In the genomic region with DNA sequence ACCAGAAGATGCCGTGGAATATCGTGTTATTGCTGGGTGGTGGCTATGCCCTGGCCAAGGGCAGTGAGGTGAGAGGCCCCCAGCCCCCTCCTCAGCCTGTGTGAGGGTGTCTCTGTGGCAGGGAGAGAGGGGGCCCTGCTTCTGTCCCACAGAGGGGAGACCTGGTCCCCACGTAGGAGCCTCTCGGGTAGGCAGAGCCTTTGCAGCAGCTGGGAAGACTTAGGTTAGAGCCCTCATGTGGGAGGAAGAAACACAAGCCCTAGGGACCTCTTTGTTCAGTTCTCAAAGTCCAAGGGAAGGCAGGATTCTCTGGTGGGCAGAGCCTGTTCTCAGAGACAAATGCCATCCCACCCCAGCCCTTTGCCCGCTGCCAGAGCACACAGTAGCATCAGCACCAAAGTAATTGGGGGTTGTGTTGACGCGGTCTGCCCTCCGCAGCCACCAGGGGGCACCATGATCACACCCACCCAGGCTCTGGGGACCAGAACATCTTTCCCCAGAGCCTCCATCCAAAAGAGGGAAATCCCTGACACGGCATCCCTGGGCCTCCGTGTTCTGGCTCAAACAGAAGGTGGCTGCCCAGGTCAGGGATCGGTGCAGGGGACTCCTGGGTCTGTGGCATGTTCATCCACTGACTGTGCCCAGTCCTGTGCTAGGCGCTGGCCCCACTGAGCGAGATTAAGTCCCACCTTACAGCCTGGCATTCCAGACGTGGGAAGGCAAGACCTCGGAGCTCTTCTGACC, we compare ENCODE assay signal across 8 cellular contexts. TPM values are rescaled to one million over a fixed set of nuclear protein-coding genes. Genes with fewer than 3 reads are reported as not detected.
A peak's percentile ranks its signal among the peaks of the same experiment; 100 is the strongest.
DNase-seq lines count a peak whose midpoint lies in the region; ATAC-seq lines count a peak whose summit lies in the region.

No MANE protein-coding gene starts in this region.

- no peaks in the 10 kb centered on the region for H3K9me3 ChIP-seq in CD4-positive, CD25-positive, alpha-beta regulatory T cell (ENCODE audit: control insufficient read depth in 2 of 2, low read length in 2 of 2)

- ATAC-seq in CD4-positive, CD25-positive, alpha-beta regulatory T cell (ENCODE audit: low read depth in 2 of 2) = peak; percentile 60 to 81
- ATAC-seq in central memory CD8-positive, alpha-beta T cell (replicated peaks; ENCODE audit: extremely low read depth, poor library complexity, severe bottlenecking) = peak; percentile 71
- no peak for ATAC-seq in GM19467 (IDR thresholded peaks at IDR 0.05; ENCODE audit: unreplicated experiment)

- H3K4me3 ChIP-seq in CD4-positive, CD25-positive, alpha-beta regulatory T cell (ENCODE audit: low read depth, low read length) = no peak overlapping the region

- no peak overlapping the region for H3K4me3 Mint-ChIP-seq in CD4-positive, CD25-positive, alpha-beta regulatory T cell
- H3K4me3 Mint-ChIP-seq in central memory CD8-positive, alpha-beta T cell = no peak overlapping the region

- no peaks in the 10 kb centered on the region for H3K4me1 ChIP-seq in CD4-positive, CD25-positive, alpha-beta regulatory T cell (ENCODE audit: control insufficient read depth, insufficient read depth, low read length, poor library complexity, severe bottlenecking)

- H3K27me3 ChIP-seq in CD4-positive, CD25-positive, alpha-beta regulatory T cell (ENCODE audit: control insufficient read depth, insufficient read depth, low read length) = no peaks in the 10 kb centered on the region

- no peaks in the 10 kb centered on the region for H3K36me3 Mint-ChIP-seq in CD4-positive, CD25-positive, alpha-beta regulatory T cell
- H3K36me3 Mint-ChIP-seq in central memory CD8-positive, alpha-beta T cell (ENCODE audit: insufficient read depth) = no peaks in the 10 kb centered on the region

- no peaks in the 10 kb centered on the region for H3K4me1 Mint-ChIP-seq in CD4-positive, CD25-positive, alpha-beta regulatory T cell
- no peaks in the 10 kb centered on the region for H3K4me1 Mint-ChIP-seq in central memory CD8-positive, alpha-beta T cell

- H3K27ac ChIP-seq in CD4-positive, CD25-positive, alpha-beta regulatory T cell (ENCODE audit: insufficient read depth, low read length, poor library complexity, severe bottlenecking) = no peak overlapping the region

- no peaks in the 10 kb centered on the region for H3K36me3 ChIP-seq in CD4-positive, CD25-positive, alpha-beta regulatory T cell (ENCODE audit: control insufficient read depth, insufficient read depth, low read length)

- peak; percentile 60 to 73 (median 65) for DNase-seq in CD4-positive, CD25-positive, alpha-beta regulatory T cell
- DNase-seq in GOT3 (lab: John Stamatoyannopoulos, UW) (peak; percentile 34), NCI-H2196 treated with DMSO at 0.1 percent for 48 hours (lab: John Stamatoyannopoulos, UW; ENCODE audit: unreplicated experiment) (peak; percentile 10), left kidney (ENCODE audit: low read depth, low spot score) (peak; percentile 85)
- peak; percentile 67 for DNase-seq in activated CD4-positive, alpha-beta T cell treated with anti-CD3 and anti-CD28 coated beads for 1 hour
- DNase-seq in central memory CD8-positive, alpha-beta T cell (ENCODE audit: low spot score in 2 of 2) = peak; percentile 48 to 70
- DNase-seq in stimulated activated CD4-positive, alpha-beta T cell treated with anti-CD3 and anti-CD28 coated beads, Interleukin-4, amount 100 ng/mL, for 48 hours (ENCODE audit: low read depth in 2 of 2) = peak; percentile 73 to 76

- no peak overlapping the region for H3K27ac Mint-ChIP-seq in CD4-positive, CD25-positive, alpha-beta regulatory T cell
- H3K27ac Mint-ChIP-seq in central memory CD8-positive, alpha-beta T cell (ENCODE audit: low read depth) = no peak overlapping the region

- peaks cover 9% of the 10 kb centered on the region for H3K27me3 Mint-ChIP-seq in CD4-positive, CD25-positive, alpha-beta regulatory T cell
- H3K27me3 Mint-ChIP-seq in central memory CD8-positive, alpha-beta T cell = peaks cover 22% of the 10 kb centered on the region

- no peaks in the 10 kb centered on the region for H3K9me3 Mint-ChIP-seq in CD4-positive, CD25-positive, alpha-beta regulatory T cell
- no peaks in the 10 kb centered on the region for H3K9me3 Mint-ChIP-seq in central memory CD8-positive, alpha-beta T cell

RNA-seq across cellular contexts. Expression of a gene that starts 11.5 kb away (rescaled TPM):
- total RNA-seq in CD4-positive, CD25-positive, alpha-beta regulatory T cell = not detected
- not detected for polyA plus RNA-seq in CD4-positive, CD25-positive, alpha-beta regulatory T cell

RNA-seq across cellular contexts. Expression of a gene that starts 21.2 kb away (rescaled TPM):
- not detected for total RNA-seq in CD4-positive, CD25-positive, alpha-beta regulatory T cell
- polyA plus RNA-seq in CD4-positive, CD25-positive, alpha-beta regulatory T cell = not detected

RNA-seq across cellular contexts. Expression of a gene that starts 57.8 kb away (rescaled TPM):
- 66.9 TPM for total RNA-seq in CD4-positive, CD25-positive, alpha-beta regulatory T cell
- polyA plus RNA-seq in CD4-positive, CD25-positive, alpha-beta regulatory T cell = 10 to 100 TPM; 29.5 to 35.0 (median 31.2) TPM

Comparison
In these comparisons a context has a peak if more than half of its experiments do, and no peak if none do; other contexts are left out.
1. DNase-seq: peak in every context shown above with its lines; median percentile 85 in left kidney; 74 in stimulated activated CD4-positive, alpha-beta T cell treated with anti-CD3 and anti-CD28 coated beads, Interleukin-4, amount 100 ng/mL, for 48 hours; 67 in activated CD4-positive, alpha-beta T cell treated with anti-CD3 and anti-CD28 coated beads for 1 hour; 65 in CD4-positive, CD25-positive, alpha-beta regulatory T cell; 59 in central memory CD8-positive, alpha-beta T cell; 34 in GOT3; 10 in NCI-H2196 treated with DMSO at 0.1 percent for 48 hours.